1 cellular context compared by ENCODE assay signal in the genomic region with DNA sequence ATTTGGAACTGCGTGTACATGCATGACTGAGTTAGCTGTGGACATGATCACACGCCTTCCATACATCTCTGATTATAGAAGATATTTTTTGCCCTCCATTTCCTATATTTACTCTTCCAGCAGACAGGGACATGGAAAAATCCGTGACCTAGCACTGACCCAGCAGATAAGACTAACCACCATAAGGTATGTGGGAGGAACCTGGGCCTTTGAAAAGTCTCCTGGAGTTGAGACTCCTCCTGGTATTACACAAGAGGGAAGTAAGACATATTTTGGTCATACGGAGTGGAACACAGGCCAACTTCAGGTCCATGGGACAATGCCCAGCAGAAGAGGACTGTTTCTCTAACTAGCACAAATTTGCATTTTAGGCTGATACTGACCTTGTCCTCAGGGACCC.
TF ChIP-seq lines count a peak whose summit lies in the region.

No MANE protein-coding gene starts in this region.

TF ChIP-seq in H1, 55 proteins besides CTCF, POLR2A, EP300 and RAD21:
- TF ChIP-seq YY1 (IDR thresholded peaks at IDR 0.05; ENCODE audit: low read depth, low read length): no peak
- no peak for TF ChIP-seq CREB1 (IDR thresholded peaks at IDR 0.05)
- no peak for TF ChIP-seq TAF1 (IDR thresholded peaks at IDR 0.05; ENCODE audit: low read depth, low read length)
- no peak for TF ChIP-seq ZNF274 (IDR thresholded peaks at IDR 0.05; ENCODE audit: borderline replicate concordance, extremely low read depth, low read length)
- no peak for TF ChIP-seq SP1 (IDR thresholded peaks at IDR 0.05; ENCODE audit: low read depth, low read length)
- TF ChIP-seq SAP30 (IDR thresholded peaks at IDR 0.05; ENCODE audit: insufficient read depth, insufficient replicate concordance, low read length): no peak
- TF ChIP-seq SP4 (IDR thresholded peaks at IDR 0.05; ENCODE audit: low read length): no peak
- TF ChIP-seq JUN (IDR thresholded peaks at IDR 0.05; ENCODE audit: low read depth, low read length): no peak
- TF ChIP-seq POLR2AphosphoS5 (IDR thresholded peaks at IDR 0.05; ENCODE audit: low read depth, low read length): no peak
- TF ChIP-seq GABPA (IDR thresholded peaks at IDR 0.05; ENCODE audit: borderline replicate concordance, insufficient read depth, low read length): no peak
TF ChIP-seq in H1: peak in this region for 0.
